8 cellular contexts compared by ENCODE assay signal in genomic region chr11:65588199-65589054, GRCh38. TPM values are rescaled to one million over a fixed set of nuclear protein-coding genes. Genes with fewer than 3 reads are reported as not detected.
DNase-seq lines count a peak whose midpoint lies in the region; ATAC-seq and FAIRE-seq lines count a peak whose summit lies in the region.

No MANE protein-coding gene starts in this region.

- H3K4me3 ChIP-seq in CD4-positive, alpha-beta memory T cell (ENCODE audit: low read length in 2 of 2) = no peak overlapping the region
- H3K4me3 ChIP-seq in right cardiac atrium (ENCODE audit: low read length) = no peak overlapping the region

- H3K27me3 Mint-ChIP-seq in CD4-positive, alpha-beta memory T cell = no peaks in the 10 kb centered on the region
- no peaks in the 10 kb centered on the region for H3K27me3 Mint-ChIP-seq in activated naive CD4-positive, alpha-beta T cell treated with anti-CD3 and anti-CD28 coated beads, Interleukin-2, amount 10 ng/mL, durations not matched to agents 7 days and 5 days

- H3K9me3 ChIP-seq in CD4-positive, alpha-beta memory T cell (ENCODE audit: control insufficient read depth in 1 of 2, low read length in 2 of 2) = no peaks in the 10 kb centered on the region
- H3K9me3 ChIP-seq in right cardiac atrium (ENCODE audit: control insufficient read depth, low read length) = no peaks in the 10 kb centered on the region

- peak; percentile 78 to 82 (median 78) for DNase-seq in CD4-positive, alpha-beta memory T cell
- peak; percentile 100 for DNase-seq in GM19238 (ENCODE audit: insufficient read length, low spot score)
- peak; percentile 59 for DNase-seq in SK-MEL-5 (ENCODE audit: low read depth, low spot score)
- DNase-seq in activated naive CD4-positive, alpha-beta T cell treated with anti-CD3 and anti-CD28 coated beads, Interleukin-2, amount 10 ng/mL, durations not matched to agents 7 days and 5 days = peak; percentile 86
- peak in 2 of 3 donors; percentile 82 to 85 for DNase-seq in right cardiac atrium
- peak; percentile 48 to 57 for DNase-seq in stimulated activated CD4-positive, alpha-beta T cell treated with anti-CD3 and anti-CD28 coated beads, Interleukin-15, amount 100 ng/mL, for 1 hour (ENCODE audit: low read depth in 1 of 2, low spot score in 1 of 2)
- no peak for DNase-seq in frontal cortex (ENCODE audit: low spot score in 2 of 2)

- ATAC-seq in HG03175 (IDR thresholded peaks at IDR 0.05; ENCODE audit: unreplicated experiment) (peak; percentile 81), right cardiac atrium (peak; percentile 31 to 42)

- peak overlapping the region in 3 of 8 donors; percentile 11 to 46 (median 25) for H3K4me3 Mint-ChIP-seq in CD4-positive, alpha-beta memory T cell
- H3K4me3 Mint-ChIP-seq in activated naive CD4-positive, alpha-beta T cell treated with anti-CD3 and anti-CD28 coated beads, Interleukin-2, amount 10 ng/mL, durations not matched to agents 7 days and 5 days = no peak overlapping the region

- H3K27me3 ChIP-seq in CD4-positive, alpha-beta memory T cell (ENCODE audit: insufficient read depth, low read length) = no peaks in the 10 kb centered on the region
- no peaks in the 10 kb centered on the region for H3K27me3 ChIP-seq in right cardiac atrium (ENCODE audit: control insufficient read depth, insufficient read depth)

- H3K27ac ChIP-seq in CD4-positive, alpha-beta memory T cell (ENCODE audit: low read depth, low read length) = peak overlapping the region; percentile 57
- H3K27ac ChIP-seq in right cardiac atrium (ENCODE audit: low read length) = peak overlapping the region; percentile 39

- WGBS in right cardiac atrium = 49% methylated on average over 13 of the region's 13 CpGs

- H3K36me3 Mint-ChIP-seq in CD4-positive, alpha-beta memory T cell = peaks cover 16 to 38% of the 10 kb centered on the region in 2 donors
- peaks cover 24% of the 10 kb centered on the region for H3K36me3 Mint-ChIP-seq in activated naive CD4-positive, alpha-beta T cell treated with anti-CD3 and anti-CD28 coated beads, Interleukin-2, amount 10 ng/mL, durations not matched to agents 7 days and 5 days

- peaks cover 17% of the 10 kb centered on the region for H3K4me1 ChIP-seq in CD4-positive, alpha-beta memory T cell (ENCODE audit: insufficient read depth, low read length)
- H3K4me1 ChIP-seq in right cardiac atrium (ENCODE audit: control insufficient read depth, insufficient read depth, low read length) = peaks cover 2% of the 10 kb centered on the region

- POLR2A ChIA-PET in CD4-positive, alpha-beta memory T cell (lab: Charles Lee; ENCODE audit: partially characterized antibody) = interaction anchor here (0.7 to 7.4 kb wide), 20 partner anchors 7 to 463 kb away, joined by 3 to 118 read pairs (median 4); partner anchors contain the start of genes EHBP1L1, FAM89B, KCNK7 and MALAT1

- CTCF ChIA-PET in CD4-positive, alpha-beta memory T cell (lab: Charles Lee; ENCODE audit: partially characterized antibody) = interaction anchor here (0.6 to 7.9 kb wide), 22 partner anchors 8 to 538 kb away, joined by 3 to 124 read pairs (median 4); partner anchors contain the start of genes EHBP1L1, FAM89B and ZNRD2
- CTCF ChIA-PET in activated naive CD4-positive, alpha-beta T cell treated with anti-CD3 and anti-CD28 coated beads, Interleukin-2, amount 10 ng/mL, durations not matched to agents 7 days and 5 days (lab: Charles Lee) = interaction anchor here (0.6 to 5.8 kb wide), 19 partner anchors 9 to 400 kb away, joined by 3 to 60 read pairs (median 4); partner anchors contain the start of genes EHBP1L1, FAM89B, PCNX3 and SCYL1

- H3K27ac Mint-ChIP-seq in CD4-positive, alpha-beta memory T cell = peak overlapping the region; percentile 77 to 91 (median 87)
- peak overlapping the region; percentile 79 for H3K27ac Mint-ChIP-seq in activated naive CD4-positive, alpha-beta T cell treated with anti-CD3 and anti-CD28 coated beads, Interleukin-2, amount 10 ng/mL, durations not matched to agents 7 days and 5 days

- no peak for FAIRE-seq in frontal cortex (lab: Jason Lieb, UNC)

- in situ Hi-C loops in SK-MEL-5 (cut with HindIII; ENCODE audit: low pct_unique_long_range_greater_than_20kb, low sequenced_read_pairs) = no loop called here

- no peaks in the 10 kb centered on the region for H3K9me3 Mint-ChIP-seq in CD4-positive, alpha-beta memory T cell
- no peaks in the 10 kb centered on the region for H3K9me3 Mint-ChIP-seq in activated naive CD4-positive, alpha-beta T cell treated with anti-CD3 and anti-CD28 coated beads, Interleukin-2, amount 10 ng/mL, durations not matched to agents 7 days and 5 days

- H3K4me1 Mint-ChIP-seq in CD4-positive, alpha-beta memory T cell = peaks cover 13 to 33% (median 20%) of the 10 kb centered on the region in 4 donors
- H3K4me1 Mint-ChIP-seq in activated naive CD4-positive, alpha-beta T cell treated with anti-CD3 and anti-CD28 coated beads, Interleukin-2, amount 10 ng/mL, durations not matched to agents 7 days and 5 days = peaks cover 32% of the 10 kb centered on the region

- intact Hi-C loops in CD4-positive, alpha-beta memory T cell (cut with micrococcal nuclease) = loop anchor here (1.0 to 5.0 kb wide), 3 partner anchors 14 to 221 kb away; no protein-coding TSS in a partner anchor
- intact Hi-C loops in right cardiac atrium (cut with DNase I) = no loop called here

- H3K36me3 ChIP-seq in CD4-positive, alpha-beta memory T cell (ENCODE audit: insufficient read depth, low read length) = peaks cover 36% of the 10 kb centered on the region

RNA-seq across cellular contexts. Expression of gene KCNK7, which starts 7.2 kb away (rescaled TPM):
- total RNA-seq in CD4-positive, alpha-beta memory T cell = 1 to 10 TPM; 1.6 to 2.7 TPM
- 1 to 10 TPM in 1 of 2 donors, not detected in 1; 1.2 TPM for polyA plus RNA-seq in CD4-positive, alpha-beta memory T cell
- total RNA-seq in SK-MEL-5 (2014; rRNA removed; shearing (Covaris generic)) = not detected in 2 replicates
- polyA plus RNA-seq in SK-MEL-5 (2015; cell fraction: cytosol; rRNA removed) = 0.11 and 0.53 TPM in 2 replicates
- not detected in 2 replicates for polyA plus RNA-seq in SK-MEL-5 (2015; cell fraction: nucleus; rRNA removed)
- total RNA-seq in right cardiac atrium (under 1 TPM; 0.28 to 0.88 (median 0.55) TPM), frontal cortex (not detected)
- 0.18 TPM for polyA plus RNA-seq in right cardiac atrium

RNA-seq across cellular contexts. Expression of gene EHBP1L1, which starts 12.6 kb away (rescaled TPM):
- 100 to 1,000 TPM; 151 to 154 TPM for total RNA-seq in CD4-positive, alpha-beta memory T cell
- 10 to 100 TPM in 1 of 2 donors, 1 to 10 TPM in 1; 8.9 to 25.2 TPM for polyA plus RNA-seq in CD4-positive, alpha-beta memory T cell
- 14.3 and 15.6 TPM in 2 replicates for total RNA-seq in SK-MEL-5 (2014; rRNA removed; shearing (Covaris generic))
- polyA plus RNA-seq in SK-MEL-5 (2015; cell fraction: cytosol; rRNA removed) = 19.4 and 19.6 TPM in 2 replicates
- 42.5 and 47.9 TPM in 2 replicates for polyA plus RNA-seq in SK-MEL-5 (2015; cell fraction: nucleus; rRNA removed)
- total RNA-seq in right cardiac atrium (10 to 100 TPM; 43.9 to 80.2 (median 48.2) TPM), frontal cortex (8.6 TPM)
- 35.7 TPM for polyA plus RNA-seq in right cardiac atrium

RNA-seq across cellular contexts. Expression of gene FAM89B, which starts 16.1 kb away (rescaled TPM):
- total RNA-seq in CD4-positive, alpha-beta memory T cell = 10 to 100 TPM; 68.9 to 71.4 TPM
- 100 to 1,000 TPM; 130 to 164 TPM for polyA plus RNA-seq in CD4-positive, alpha-beta memory T cell
- total RNA-seq in SK-MEL-5 (2014; rRNA removed; shearing (Covaris generic)) = 12.2 and 13.2 TPM in 2 replicates
- polyA plus RNA-seq in SK-MEL-5 (2015; cell fraction: cytosol; rRNA removed) = 26.8 and 35.8 TPM in 2 replicates
- polyA plus RNA-seq in SK-MEL-5 (2015; cell fraction: nucleus; rRNA removed) = 24.1 and 31.4 TPM in 2 replicates
- total RNA-seq in right cardiac atrium = 10 to 100 TPM; 40.5 to 46.6 (median 45.9) TPM
- 43.0 TPM for polyA plus RNA-seq in right cardiac atrium
- 19.6 TPM for total RNA-seq in frontal cortex

RNA-seq across cellular contexts. Expression of gene ZNRD2, which starts 18.1 kb away (rescaled TPM):
- 10 to 100 TPM; 24.6 to 27.5 TPM for total RNA-seq in CD4-positive, alpha-beta memory T cell
- 10 to 100 TPM; 70.1 to 74.9 TPM for polyA plus RNA-seq in CD4-positive, alpha-beta memory T cell
- total RNA-seq in SK-MEL-5 (2014; rRNA removed; shearing (Covaris generic)) = 26.5 and 32.4 TPM in 2 replicates
- polyA plus RNA-seq in SK-MEL-5 (2015; cell fraction: cytosol; rRNA removed) = 51.0 and 53.7 TPM in 2 replicates
- 22.2 and 43.2 TPM in 2 replicates for polyA plus RNA-seq in SK-MEL-5 (2015; cell fraction: nucleus; rRNA removed)
- total RNA-seq in right cardiac atrium (10 to 100 TPM; 32.6 to 35.3 (median 34.9) TPM), frontal cortex (15.9 TPM)
- 56.8 TPM for polyA plus RNA-seq in right cardiac atrium

RNA-seq across cellular contexts. Expression of gene MAP3K11, which starts 25.6 kb away (rescaled TPM):
- 10 to 100 TPM; 92.0 to 93.6 TPM for total RNA-seq in CD4-positive, alpha-beta memory T cell
- polyA plus RNA-seq in CD4-positive, alpha-beta memory T cell = 10 to 100 TPM in 1 of 2 donors, 1 to 10 TPM in 1; 6.3 to 24.1 TPM
- total RNA-seq in SK-MEL-5 (2014; rRNA removed; shearing (Covaris generic)) = 19.3 and 23.4 TPM in 2 replicates
- polyA plus RNA-seq in SK-MEL-5 (2015; cell fraction: cytosol; rRNA removed) = 56.1 and 63.1 TPM in 2 replicates
- 23.3 and 32.6 TPM in 2 replicates for polyA plus RNA-seq in SK-MEL-5 (2015; cell fraction: nucleus; rRNA removed)
- total RNA-seq in right cardiac atrium (10 to 100 TPM; 35.0 to 41.2 (median 38.1) TPM), frontal cortex (6.9 TPM)
- polyA plus RNA-seq in right cardiac atrium = 30.8 TPM

Comparison
In these comparisons a context has a peak if more than half of its experiments do, and no peak if none do; other contexts are left out.
1. DNase-seq: peak in CD4-positive, alpha-beta memory T cell (5 of 5), GM19238 (single experiment), SK-MEL-5 (single experiment), activated naive CD4-positive, alpha-beta T cell treated with anti-CD3 and anti-CD28 coated beads, Interleukin-2, amount 10 ng/mL, durations not matched to agents 7 days and 5 days (single experiment), right cardiac atrium (2 of 3) and stimulated activated CD4-positive, alpha-beta T cell treated with anti-CD3 and anti-CD28 coated beads, Interleukin-15, amount 100 ng/mL, for 1 hour (2 of 2); none in frontal cortex (0 of 2).